Comparison of ENCODE assay signal across 23 cellular contexts in genomic region chrX:32045149-32045548, GRCh38.
"Had no signal": no experiment of that assay in that cellular context is flagged by ENCODE, and none has a peak within 500 bp of the region (broad histone marks: within the 10 kb centered on the region; RNA-seq: fewer than 3 reads in every experiment).

No MANE protein-coding gene starts in this region.

- H3K27ac Mint-ChIP-seq: IgD-negative memory B cell had no signal

- H3K4me3 ChIP-seq: K562 had no signal

- H3K27me3 Mint-ChIP-seq: IgD-negative memory B cell had no signal

- H3K4me2 ChIP-seq: KMS-11, SK-N-SH had no signal

- H3K9ac ChIP-seq: KMS-11, SK-N-SH had no signal

- H3K27ac ChIP-seq: KMS-11, RWPE1 had no signal

- H3K36me3 Mint-ChIP-seq: IgD-negative memory B cell had no signal

- DNase-seq: Kasumi-1, MM.1S, NCI-H1048, NCI-H1105, NCI-H1417, NCI-H1436 treated with DMSO at 0.1 percent for 48 hours, NCI-H1694, NCI-H187 treated with DMSO at 0.1 percent for 48 hours, NCI-H2029 treated with DMSO at 0.1 percent for 48 hours, NCI-H2171 treated with DMSO at 0.1 percent for 48 hours, NCI-H226, NCI-H446, NCI-H510A, NCI-H524 treated with DMSO at 0.1 percent for 48 hours, NCI-H69, NCI-H774, SHP77, SK-N-SH, SW 1271 had no signal

- H3K9me3 ChIP-seq: SK-N-SH had no signal

- ATAC-seq: K562 had no signal

- H3K4me1 Mint-ChIP-seq: IgD-negative memory B cell had no signal
